9 cellular contexts compared by ENCODE assay signal in genomic region chr3:32460031-32460749, GRCh38. TPM values are rescaled to one million over a fixed set of nuclear protein-coding genes. Genes with fewer than 3 reads are reported as not detected.
DNase-seq lines count a peak whose midpoint lies in the region; ATAC-seq lines count a peak whose summit lies in the region.
"Had no signal": no experiment of that assay in that cellular context is flagged by ENCODE, and none has a peak within 500 bp of the region (broad histone marks: within the 10 kb centered on the region; RNA-seq: fewer than 3 reads in every experiment).

No MANE protein-coding gene starts in this region.

- no peaks in the 10 kb centered on the region for H3K36me3 ChIP-seq in naive thymus-derived CD4-positive, alpha-beta T cell (ENCODE audit: control insufficient read depth in 2 of 3, insufficient read depth in 3 of 3, low read length in 3 of 3)

- no peaks in the 10 kb centered on the region for H3K27me3 Mint-ChIP-seq in naive thymus-derived CD4-positive, alpha-beta T cell

- H3K27ac ChIP-seq in naive thymus-derived CD4-positive, alpha-beta T cell (ENCODE audit: low read depth, low read length): peak overlapping the region; percentile 97
- H3K27ac ChIP-seq: 22Rv1 had no signal

- intact Hi-C loops in naive thymus-derived CD4-positive, alpha-beta T cell (cut with micrococcal nuclease): loop anchor here (1.0 to 2.0 kb wide), 11 partner anchors 8 to 928 kb away; partner anchors contain the start of genes CMTM6 (in 2 of the 2), STT3B (in 2 of the 2) and CMTM8 (in 1 of the 2)

- CTCF ChIA-PET in naive thymus-derived CD4-positive, alpha-beta T cell (lab: Charles Lee): interaction anchor here (0.6 to 3.2 kb wide), 11 partner anchors 9 to 283 kb away, joined by 3 to 14 read pairs (median 4); no protein-coding TSS in a partner anchor

- H3K27me3 ChIP-seq in naive thymus-derived CD4-positive, alpha-beta T cell (ENCODE audit: control insufficient read depth in 2 of 2, insufficient read depth in 2 of 2, low read length in 2 of 2): no peaks in the 10 kb centered on the region

- H3K4me3 Mint-ChIP-seq in naive thymus-derived CD4-positive, alpha-beta T cell: peak overlapping the region in 5 of 10 donors; percentile 25 to 92 (median 87)

- peaks cover 30 to 45% (median 33%) of the 10 kb centered on the region in 7 donors for H3K4me1 Mint-ChIP-seq in naive thymus-derived CD4-positive, alpha-beta T cell

- H3K9me3 Mint-ChIP-seq in naive thymus-derived CD4-positive, alpha-beta T cell: peaks cover 0 to 5% (median 0%) of the 10 kb centered on the region in 11 donors

- ATAC-seq in HG03045 (IDR thresholded peaks at IDR 0.05; ENCODE audit: unreplicated experiment): peak; percentile 65
- ATAC-seq in naive thymus-derived CD4-positive, alpha-beta T cell: peak; percentile 87

- no peak overlapping the region for H3K27ac Mint-ChIP-seq in naive thymus-derived CD4-positive, alpha-beta T cell

- peak overlapping the region; percentile 34 for H3K4me3 ChIP-seq in naive thymus-derived CD4-positive, alpha-beta T cell (ENCODE audit: low read length)

- peaks cover 4 to 13% (median 9%) of the 10 kb centered on the region in 5 donors for H3K36me3 Mint-ChIP-seq in naive thymus-derived CD4-positive, alpha-beta T cell

- H3K9me3 ChIP-seq in naive thymus-derived CD4-positive, alpha-beta T cell (ENCODE audit: control insufficient read depth in 2 of 3, low read length in 3 of 3): no peaks in the 10 kb centered on the region

- DNase-seq in DMS 273 (lab: John Stamatoyannopoulos, UW; ENCODE audit: unreplicated experiment): peak; percentile 51
- no peak for DNase-seq in DMS 273 treated with DMSO at 0.1 percent for 48 hours (lab: John Stamatoyannopoulos, UW)
- peak; percentile 75 for DNase-seq in NCI-H748 treated with DMSO at 0.1 percent for 48 hours (lab: John Stamatoyannopoulos, UW)
- peak; percentile 68 for DNase-seq in activated effector memory CD4-positive, alpha-beta T cell treated with Interleukin-2 at 50 U/mL for 16 hours
- peak; percentile 52 to 95 (median 94) for DNase-seq in naive thymus-derived CD4-positive, alpha-beta T cell
- DNase-seq in NCI-H226: no peak
- DNase-seq in ureter (ENCODE audit: low spot score): no peak

- peaks cover 71 to 77% of the 10 kb centered on the region in 2 donors for H3K4me1 ChIP-seq in naive thymus-derived CD4-positive, alpha-beta T cell (ENCODE audit: control insufficient read depth in 2 of 2, insufficient read depth in 2 of 2, low read length in 2 of 2)

- POLR2A ChIA-PET in naive thymus-derived CD4-positive, alpha-beta T cell (lab: Charles Lee): interaction anchor here (0.6 to 10.9 kb wide), 22 partner anchors 12 to 346 kb away, joined by 3 to 304 read pairs (median 5); partner anchors contain the start of gene CMTM7

RNA-seq across cellular contexts. Expression of gene CMTM6, which starts 42.5 kb away (rescaled TPM):
- 10 to 100 TPM; 24.1 to 61.1 (median 38.1) TPM for total RNA-seq in naive thymus-derived CD4-positive, alpha-beta T cell
- polyA plus RNA-seq in naive thymus-derived CD4-positive, alpha-beta T cell: 10 to 100 TPM; 30.9 to 48.5 TPM
- total RNA-seq in ureter: 72.5 TPM

Comparison
In these comparisons a context has a peak if more than half of its experiments do, and no peak if none do; other contexts are left out.
1. DNase-seq: peak in DMS 273 (single experiment), NCI-H748 treated with DMSO at 0.1 percent for 48 hours (single experiment), activated effector memory CD4-positive, alpha-beta T cell treated with Interleukin-2 at 50 U/mL for 16 hours (single experiment) and naive thymus-derived CD4-positive, alpha-beta T cell (9 of 9); none in DMS 273 treated with DMSO at 0.1 percent for 48 hours (single experiment), NCI-H226 (single experiment) and ureter (single experiment).